Comparison of ENCODE assay signal across 1 cellular context in the genomic region with DNA sequence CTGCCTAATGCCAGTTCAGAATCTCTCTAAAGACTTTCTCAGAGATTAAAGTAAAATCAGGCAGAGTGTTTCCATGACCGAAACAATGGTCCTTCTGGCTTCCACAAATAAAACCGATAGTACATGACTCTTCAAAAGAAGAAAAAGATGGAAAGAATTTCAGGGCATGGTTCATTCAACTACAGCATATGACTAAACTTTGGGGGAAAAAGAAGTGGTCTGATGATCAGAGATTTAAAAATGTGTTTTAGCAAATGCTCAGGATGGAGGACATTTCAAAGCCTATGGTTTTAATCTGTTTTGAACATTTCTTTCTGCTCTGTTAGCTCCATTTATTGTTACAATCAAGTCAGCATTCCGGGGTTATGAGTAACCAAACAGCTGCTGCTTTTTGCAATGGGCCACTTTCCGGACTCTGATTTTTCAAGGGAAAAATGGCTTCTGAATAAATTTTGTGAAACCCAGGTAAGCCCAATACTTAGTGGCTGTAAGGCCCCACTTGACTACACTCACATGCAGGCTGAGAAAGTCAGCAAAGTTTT.
A peak's percentile ranks its signal among the peaks of the same experiment; 100 is the strongest.
TF ChIP-seq lines count a peak whose summit lies in the region.

No MANE protein-coding gene starts in this region.

TF ChIP-seq in SK-N-SH, 30 proteins besides CTCF, POLR2A, EP300 and RAD21 (continued from another document):
- TF ChIP-seq, protein P1, sequence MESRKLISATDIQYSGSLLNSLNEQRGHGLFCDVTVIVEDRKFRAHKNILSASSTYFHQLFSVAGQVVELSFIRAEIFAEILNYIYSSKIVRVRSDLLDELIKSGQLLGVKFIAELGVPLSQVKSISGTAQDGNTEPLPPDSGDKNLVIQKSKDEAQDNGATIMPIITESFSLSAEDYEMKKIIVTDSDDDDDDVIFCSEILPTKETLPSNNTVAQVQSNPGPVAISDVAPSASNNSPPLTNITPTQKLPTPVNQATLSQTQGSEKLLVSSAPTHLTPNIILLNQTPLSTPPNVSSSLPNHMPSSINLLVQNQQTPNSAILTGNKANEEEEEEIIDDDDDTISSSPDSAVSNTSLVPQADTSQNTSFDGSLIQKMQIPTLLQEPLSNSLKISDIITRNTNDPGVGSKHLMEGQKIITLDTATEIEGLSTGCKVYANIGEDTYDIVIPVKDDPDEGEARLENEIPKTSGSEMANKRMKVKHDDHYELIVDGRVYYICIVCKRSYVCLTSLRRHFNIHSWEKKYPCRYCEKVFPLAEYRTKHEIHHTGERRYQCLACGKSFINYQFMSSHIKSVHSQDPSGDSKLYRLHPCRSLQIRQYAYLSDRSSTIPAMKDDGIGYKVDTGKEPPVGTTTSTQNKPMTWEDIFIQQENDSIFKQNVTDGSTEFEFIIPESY (IDR thresholded peaks at IDR 0.05; ENCODE audit: borderline replicate concordance, low read depth) = 0 out of 2 replicates have a peak, but pooled peaks have one; percentile 36
- TF ChIP-seq MAX (IDR thresholded peaks at IDR 0.05; ENCODE audit: low read depth) (peak; percentile 33; the same call in 1 of the 2 replicates), TAF1 (IDR thresholded peaks at IDR 0.05; ENCODE audit: borderline replicate concordance, low read depth, low read length) (no peak), FOXM1 (IDR thresholded peaks at IDR 0.05; ENCODE audit: low read depth) (no peak), GABPA (IDR thresholded peaks at IDR 0.05; ENCODE audit: low read depth) (no peak), NRF1 (IDR thresholded peaks at IDR 0.05; ENCODE audit: low read depth, low read length) (no peak), MEF2A (IDR thresholded peaks at IDR 0.05; ENCODE audit: borderline replicate concordance, low read depth) (peak; percentile 30; the same call in 1 of the 2 replicates), GATA2 (CRISPR knock-in tag; IDR thresholded peaks at IDR 0.05) (no peak), MXI1 (IDR thresholded peaks at IDR 0.05; ENCODE audit: low read depth, low read length) (no peak), TCF12 (IDR thresholded peaks at IDR 0.05) (peak; percentile 87), RFX5 (IDR thresholded peaks at IDR 0.05; ENCODE audit: low read length) (no peak), RXRA (IDR thresholded peaks at IDR 0.05; ENCODE audit: borderline replicate concordance, low read depth) (no peak), POLR2AphosphoS5 (IDR thresholded peaks at IDR 0.05; ENCODE audit: low read depth, low read length) (peak; percentile 25; the same call in 1 of the 2 replicates), YY1 (IDR thresholded peaks at IDR 0.05; ENCODE audit: low read depth) (peak; percentile 63; the same call in 1 of the 2 replicates), NFIC (IDR thresholded peaks at IDR 0.05; ENCODE audit: borderline replicate concordance) (peak; percentile 61; the same call in 1 of the 2 replicates), TEAD4 (IDR thresholded peaks at IDR 0.05; ENCODE audit: borderline replicate concordance, insufficient read depth) (peak; percentile 82), SIN3A (IDR thresholded peaks at IDR 0.05; ENCODE audit: borderline replicate concordance, low read depth, low read length) (no peak), IRF3 (IDR thresholded peaks at IDR 0.05; ENCODE audit: low read depth, low read length) (no peak), RCOR1 (IDR thresholded peaks at IDR 0.05; ENCODE audit: low read length) (no peak), ELF1 (IDR thresholded peaks at IDR 0.05) (no peak), SMC3 (IDR thresholded peaks at IDR 0.05; ENCODE audit: low read depth, low read length) (no peak), FOSL2 (IDR thresholded peaks at IDR 0.05; ENCODE audit: borderline replicate concordance, low read depth) (peak; percentile 80; the same call in 1 of the 2 replicates)
- TF ChIP-seq, protein P2, sequence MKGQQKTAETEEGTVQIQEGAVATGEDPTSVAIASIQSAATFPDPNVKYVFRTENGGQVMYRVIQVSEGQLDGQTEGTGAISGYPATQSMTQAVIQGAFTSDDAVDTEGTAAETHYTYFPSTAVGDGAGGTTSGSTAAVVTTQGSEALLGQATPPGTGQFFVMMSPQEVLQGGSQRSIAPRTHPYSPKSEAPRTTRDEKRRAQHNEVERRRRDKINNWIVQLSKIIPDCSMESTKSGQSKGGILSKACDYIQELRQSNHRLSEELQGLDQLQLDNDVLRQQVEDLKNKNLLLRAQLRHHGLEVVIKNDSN (IDR thresholded peaks at IDR 0.05; ENCODE audit: borderline replicate concordance, low read depth) = 0 out of 2 replicates have a peak, but pooled peaks have one; percentile 12
